ENCODE assay signal across 9 cellular contexts in the genomic region with DNA sequence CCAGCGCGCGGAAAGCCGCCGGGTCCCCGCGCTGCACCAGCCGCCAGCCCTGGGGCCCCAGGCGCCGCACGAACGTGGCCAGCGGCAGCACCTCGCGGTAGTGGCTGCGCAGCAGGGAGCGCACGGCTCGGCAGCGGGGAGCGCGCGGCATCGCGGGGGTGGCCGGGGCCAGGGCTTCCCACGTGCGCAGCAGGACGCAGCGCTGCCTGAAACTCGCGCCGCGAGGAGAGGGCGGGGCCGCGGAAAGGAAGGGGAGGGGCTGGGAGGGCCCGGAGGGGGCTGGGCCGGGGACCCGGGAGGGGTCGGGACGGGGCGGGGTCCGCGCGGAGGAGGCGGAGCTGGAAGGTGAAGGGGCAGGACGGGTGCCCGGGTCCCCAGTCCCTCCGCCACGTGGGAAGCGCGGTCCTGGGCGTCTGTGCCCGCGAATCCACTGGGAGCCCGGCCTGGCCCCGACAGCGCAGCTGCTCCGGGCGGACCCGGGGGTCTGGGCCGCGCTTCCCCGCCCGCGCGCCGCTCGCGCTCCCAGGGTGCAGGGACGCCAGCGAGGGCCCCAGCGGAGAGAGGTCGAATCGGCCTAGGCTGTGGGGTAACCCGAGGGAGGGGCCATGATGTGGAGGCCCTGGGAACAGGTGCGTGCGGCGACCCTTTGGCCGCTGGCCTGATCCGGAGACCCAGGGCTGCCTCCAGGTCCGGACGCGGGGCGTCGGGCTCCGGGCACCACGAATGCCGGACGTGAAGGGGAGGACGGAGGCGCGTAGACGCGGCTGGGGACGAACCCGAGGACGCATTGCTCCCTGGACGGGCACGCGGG. TPM values are rescaled to one million over a fixed set of nuclear protein-coding genes. Genes with fewer than 3 reads are reported as not detected.
DNase-seq lines count a peak whose midpoint lies in the region; ATAC-seq and TF ChIP-seq lines count a peak whose summit lies in the region.
"Had no signal": no experiment of that assay in that cellular context is flagged by ENCODE, and none has a peak within 500 bp of the region (broad histone marks: within the 10 kb centered on the region; RNA-seq: fewer than 3 reads in every experiment).

A gene (minus strand): TSS at position 230 of the 811 bp plus-strand sequence. CDS start 79 bp downstream, at position 151.

- no peaks in the 10 kb centered on the region for H3K9me2 ChIP-seq in hepatocyte (replicated peaks; ENCODE audit: insufficient read depth)

- TF ChIP-seq CTCF in KMS-11 (conservative IDR thresholded peaks at IDR 0.05; ENCODE audit: low read depth, low read length) = no peak
- TF ChIP-seq CTCF in hepatocyte (IDR thresholded peaks at IDR 0.05; ENCODE audit: poor library complexity) = no peak

- no peak within 1 kb of the TSS for H3K4me3 ChIP-seq in CD4-positive, CD25-positive, alpha-beta regulatory T cell (ENCODE audit: low read depth, low read length)
- H3K4me3 ChIP-seq in KMS-11 (IDR thresholded peaks at IDR 0.05; ENCODE audit: insufficient read depth, low read depth, low read length) (no peak within 1 kb of the TSS), hepatocyte (no peak within 1 kb of the TSS)

- H3K27ac Mint-ChIP-seq in CD4-positive, CD25-positive, alpha-beta regulatory T cell = no peak within 1 kb of the TSS

- peaks cover 0 to 10% (median 7%) of the 10 kb centered on the region in 4 donors for H3K4me1 Mint-ChIP-seq in CD4-positive, CD25-positive, alpha-beta regulatory T cell

- WGBS in hepatocyte (ENCODE audit: low lambda C conversion rate, missing lambda C conversion rate) = 7% methylated on average over 64 of the region's 102 CpGs

- H3K27me3 Mint-ChIP-seq in CD4-positive, CD25-positive, alpha-beta regulatory T cell = no peaks in the 10 kb centered on the region

- no peaks in the 10 kb centered on the region for H3K9me3 ChIP-seq in CD4-positive, CD25-positive, alpha-beta regulatory T cell (ENCODE audit: control insufficient read depth in 2 of 2, low read length in 2 of 2)
- no peaks in the 10 kb centered on the region for H3K9me3 ChIP-seq in hepatocyte (ENCODE audit: low read depth)

- peak; percentile 61 to 73 (median 64) for DNase-seq in CD4-positive, CD25-positive, alpha-beta regulatory T cell
- DNase-seq in activated CD4-positive, alpha-beta T cell treated with anti-CD3 and anti-CD28 coated beads, Interleukin-2, amount 50 U/mL, for 4 hours = peak; percentile 83 to 84
- DNase-seq in hepatocyte (ENCODE audit: low spot score) (peak; percentile 31), hepatic stellate cell (ENCODE audit: low spot score) (no peak), HPDE6-E6E7 (ENCODE audit: extremely low spot score) (no peak)
- DNase-seq in stimulated activated CD4-positive, alpha-beta T cell treated with anti-CD3 and anti-CD28 coated beads, TNF-alpha, amount 100 ng/mL, for 48 hours (ENCODE audit: low read depth in 3 of 3) = peak; percentile 66 to 86 (median 68)

- H3K4me3 Mint-ChIP-seq in CD4-positive, CD25-positive, alpha-beta regulatory T cell = peak within 1 kb of the TSS in 2 of 4 donors; percentile 22 to 72

- ATAC-seq in CD4-positive, CD25-positive, alpha-beta regulatory T cell (ENCODE audit: low read depth in 2 of 2) = peak; percentile 68 to 72
- ATAC-seq in HG02610 (IDR thresholded peaks at IDR 0.05; ENCODE audit: unreplicated experiment) = no peak

- H3K9ac ChIP-seq in KMS-11 = peak within 1 kb of the TSS; percentile 41; the same call in 1 of the 2 replicates

- no peaks in the 10 kb centered on the region for H3K36me3 ChIP-seq in CD4-positive, CD25-positive, alpha-beta regulatory T cell (ENCODE audit: control insufficient read depth, insufficient read depth, low read length)
- H3K36me3 ChIP-seq in KMS-11 (ENCODE audit: insufficient read depth) (no peaks in the 10 kb centered on the region), hepatocyte (replicated peaks; ENCODE audit: insufficient read depth, low read depth) (no peaks in the 10 kb centered on the region)

- H4K20me1 ChIP-seq in KMS-11 (ENCODE audit: insufficient read depth) (no peaks in the 10 kb centered on the region), hepatocyte (ENCODE audit: insufficient read depth, poor library complexity, severe bottlenecking) (no peaks in the 10 kb centered on the region)

- H2AFZ ChIP-seq in KMS-11 (ENCODE audit: low read depth) (peak within 1 kb of the TSS; percentile 26), hepatocyte (no peak within 1 kb of the TSS)

- H3K27ac ChIP-seq in CD4-positive, CD25-positive, alpha-beta regulatory T cell (ENCODE audit: insufficient read depth, low read length, poor library complexity, severe bottlenecking) = no peak within 1 kb of the TSS
- H3K27ac ChIP-seq in KMS-11 (no peak within 1 kb of the TSS), hepatocyte (no peak within 1 kb of the TSS)
- H3K27ac ChIP-seq: epithelial cell of prostate had no signal

- H3K4me2 ChIP-seq in KMS-11 (peak within 1 kb of the TSS; percentile 42), hepatocyte (peak within 1 kb of the TSS; percentile 77)

- H3K79me2 ChIP-seq in KMS-11 (ENCODE audit: insufficient read depth, low read depth) = no peaks in the 10 kb centered on the region
- H3K79me2 ChIP-seq in hepatocyte = no peaks in the 10 kb centered on the region

- H3K9me3 Mint-ChIP-seq in CD4-positive, CD25-positive, alpha-beta regulatory T cell = no peaks in the 10 kb centered on the region

- peaks cover 13% of the 10 kb centered on the region for H3K4me1 ChIP-seq in CD4-positive, CD25-positive, alpha-beta regulatory T cell (ENCODE audit: control insufficient read depth, insufficient read depth, low read length, poor library complexity, severe bottlenecking)
- H3K4me1 ChIP-seq in KMS-11 (ENCODE audit: low read depth, poor library complexity, severe bottlenecking) = peaks cover 21% of the 10 kb centered on the region
- no peaks in the 10 kb centered on the region for H3K4me1 ChIP-seq in hepatocyte (ENCODE audit: insufficient read depth)

- no peaks in the 10 kb centered on the region for H3K27me3 ChIP-seq in CD4-positive, CD25-positive, alpha-beta regulatory T cell (ENCODE audit: control insufficient read depth, insufficient read depth, low read length)
- no peaks in the 10 kb centered on the region for H3K27me3 ChIP-seq in KMS-11 (ENCODE audit: insufficient read depth, low read depth)
- peaks cover 26% of the 10 kb centered on the region for H3K27me3 ChIP-seq in hepatocyte

- H3K36me3 Mint-ChIP-seq in CD4-positive, CD25-positive, alpha-beta regulatory T cell = no peaks in the 10 kb centered on the region

RNA-seq across cellular contexts. Expression of the gene that starts here (rescaled TPM):
- total RNA-seq in CD4-positive, CD25-positive, alpha-beta regulatory T cell = 0.22 TPM
- polyA plus RNA-seq in CD4-positive, CD25-positive, alpha-beta regulatory T cell = not detected
- total RNA-seq in hepatocyte = not detected in 2 replicates
- 0.08 TPM in 1 of 2 replicates, not detected in the other for polyA plus RNA-seq in hepatocyte

Comparison
In these comparisons a context has a peak if more than half of its experiments do, and no peak if none do; other contexts are left out.
1. Peak in DNase-seq and ATAC-seq in CD4-positive, CD25-positive, alpha-beta regulatory T cell; RNA of the gene not detected or under 1 TPM.
2. Peak in DNase-seq and H3K4me2 ChIP-seq in hepatocyte; RNA of the gene not detected or under 1 TPM.
3. DNase-seq: peak in activated CD4-positive, alpha-beta T cell treated with anti-CD3 and anti-CD28 coated beads, Interleukin-2, amount 50 U/mL, for 4 hours (2 of 2) and stimulated activated CD4-positive, alpha-beta T cell treated with anti-CD3 and anti-CD28 coated beads, TNF-alpha, amount 100 ng/mL, for 48 hours (3 of 3); none in hepatic stellate cell (single experiment) and HPDE6-E6E7 (single experiment).